14 cellular contexts compared by ENCODE assay signal in the genomic region with DNA sequence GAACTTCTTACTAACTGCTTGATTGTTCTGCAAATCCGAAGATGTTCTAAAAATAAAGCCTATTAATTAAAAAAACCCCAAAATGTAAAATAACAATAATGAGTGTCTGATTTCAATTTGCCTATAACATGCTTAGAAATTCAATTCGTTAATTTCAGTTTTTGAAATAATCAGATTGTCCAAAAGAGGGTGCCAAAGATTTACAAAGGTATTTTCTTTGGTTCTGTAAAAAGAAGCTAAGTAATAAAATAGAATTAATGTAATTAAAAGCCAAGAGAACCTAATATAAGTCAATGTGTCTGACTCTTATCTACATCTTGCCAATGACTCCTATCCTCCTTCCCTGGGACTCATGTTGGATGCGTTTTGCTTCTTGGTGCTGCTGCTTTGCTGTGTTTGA.
DNase-seq lines count a peak whose midpoint lies in the region; ATAC-seq and TF ChIP-seq lines count a peak whose summit lies in the region.
"Had no signal": no experiment of that assay in that cellular context is flagged by ENCODE, and none has a peak within 500 bp of the region (broad histone marks: within the 10 kb centered on the region; RNA-seq: fewer than 3 reads in every experiment).

No MANE protein-coding gene starts in this region.

- no peak overlapping the region for H3K27ac Mint-ChIP-seq in MCF 10A (ENCODE audit: low read depth, unreplicated experiment)
- H3K27ac Mint-ChIP-seq: activated CD8-positive, alpha-beta T cell treated with anti-CD3 and anti-CD28 coated beads, Interleukin-2, amount 10 ng/mL, durations not matched to agents 7 days and 5 days; activated naive CD4-positive, alpha-beta T cell treated with anti-CD3 and anti-CD28 coated beads for 36 hours had no signal

- no peaks in the 10 kb centered on the region for H3K27me3 ChIP-seq in breast epithelium
- no peaks in the 10 kb centered on the region for H3K27me3 ChIP-seq in Panc1 (ENCODE audit: control insufficient read depth, insufficient read depth, low read length)
- no peaks in the 10 kb centered on the region for H3K27me3 ChIP-seq in foreskin keratinocyte
- H3K27me3 ChIP-seq: vagina had no signal

- H3K9me3 ChIP-seq in breast epithelium (no peaks in the 10 kb centered on the region), Panc1 (ENCODE audit: control insufficient read depth, insufficient read depth, low read depth, low read length) (no peaks in the 10 kb centered on the region)
- H3K9me3 ChIP-seq: vagina had no signal

- no peaks in the 10 kb centered on the region for H3K36me3 ChIP-seq in breast epithelium
- H3K36me3 ChIP-seq in Panc1 (ENCODE audit: control insufficient read depth, insufficient read depth, low read length) = no peaks in the 10 kb centered on the region
- H3K36me3 ChIP-seq: vagina had no signal

- no peak for TF ChIP-seq POLR2A in breast epithelium (IDR thresholded peaks at IDR 0.05)

- TF ChIP-seq CTCF in MCF 10A (IDR thresholded peaks at IDR 0.05; ENCODE audit: unreplicated experiment) (peak; percentile 48), breast epithelium (IDR thresholded peaks at IDR 0.05) (no peak), Panc1 (IDR thresholded peaks at IDR 0.05) (peak; percentile 30; the same call in 1 of the 2 replicates), foreskin keratinocyte (conservative IDR thresholded peaks at IDR 0.05) (peak; percentile 56)

- H3K36me3 Mint-ChIP-seq in MCF 10A (ENCODE audit: insufficient read depth, unreplicated experiment) = no peaks in the 10 kb centered on the region

- no peak overlapping the region for H3K27ac ChIP-seq in breast epithelium
- no peak overlapping the region for H3K27ac ChIP-seq in Panc1 (ENCODE audit: low read length)
- no peak overlapping the region for H3K27ac ChIP-seq in foreskin keratinocyte
- H3K27ac ChIP-seq: coronary artery, vagina had no signal

- in situ Hi-C loops in Panc1 (cut with HindIII; ENCODE audit: low pct_unique_long_range_greater_than_20kb, low sequenced_read_pairs) = no loop called here

- POLR2A ChIA-PET in MCF 10A (lab: Yijun Ruan, JAX) (no interaction called here), Panc1 (lab: Charles Lee) (no interaction called here)

- H3K4me3 Mint-ChIP-seq in MCF 10A (ENCODE audit: unreplicated experiment) = no peak overlapping the region
- H3K4me3 Mint-ChIP-seq: activated CD8-positive, alpha-beta T cell treated with anti-CD3 and anti-CD28 coated beads, Interleukin-2, amount 10 ng/mL, durations not matched to agents 7 days and 5 days; activated naive CD4-positive, alpha-beta T cell treated with anti-CD3 and anti-CD28 coated beads for 36 hours had no signal

- BruUV-seq in MCF 10A (replicated peaks; lab: Mats Ljungman, UMichigan) (no TSS peak), Panc1 (replicated peaks; lab: Mats Ljungman, UMichigan) (no TSS peak)

- peaks cover 1% of the 10 kb centered on the region for H3K9me3 Mint-ChIP-seq in MCF 10A (ENCODE audit: unreplicated experiment)
- H3K9me3 Mint-ChIP-seq: activated naive CD4-positive, alpha-beta T cell treated with anti-CD3 and anti-CD28 coated beads for 36 hours had no signal

- H3K27me3 Mint-ChIP-seq in MCF 10A (ENCODE audit: insufficient read depth, unreplicated experiment) = no peaks in the 10 kb centered on the region

- intact Hi-C loops in MCF 10A (cut with micrococcal nuclease) (loop anchor here (1.0 to 5.0 kb wide), 5 partner anchors 477 to 1371 kb away; no protein-coding TSS in a partner anchor), breast epithelium (cut with DNase I; ENCODE audit: low total_unique reads) (no loop called here), Panc1 (cut with micrococcal nuclease; ENCODE audit: unreplicated experiment) (no loop called here)

- no peaks in the 10 kb centered on the region for H3K4me1 ChIP-seq in breast epithelium
- no peaks in the 10 kb centered on the region for H3K4me1 ChIP-seq in Panc1 (ENCODE audit: control insufficient read depth, insufficient read depth, low read length)
- no peaks in the 10 kb centered on the region for H3K4me1 ChIP-seq in foreskin keratinocyte
- H3K4me1 ChIP-seq: vagina had no signal

- no peak overlapping the region for H3K4me3 ChIP-seq in breast epithelium
- H3K4me3 ChIP-seq in Panc1 (ENCODE audit: low read depth in 2 of 2, low read length in 2 of 2) = no peak overlapping the region
- H3K4me3 ChIP-seq: coronary artery, vagina had no signal

- CTCF ChIA-PET in MCF 10A (lab: Yijun Ruan, JAX) = interaction anchor here (0.6 to 6.9 kb wide), 10 partner anchors 9 to 1380 kb away, joined by 3 to 47 read pairs (median 3); a partner anchor contains a TSS
- CTCF ChIA-PET in Panc1 (lab: Charles Lee) = no interaction called here

- peaks cover 5% of the 10 kb centered on the region for H3K4me1 Mint-ChIP-seq in MCF 10A (ENCODE audit: insufficient read depth, unreplicated experiment)

- DNase-seq in MCF 10A (ENCODE audit: unreplicated experiment) (peak; percentile 22), breast epithelium (ENCODE audit: low spot score in 2 of 2) (no peak), Panc1 (ENCODE audit: low read depth, low spot score) (no peak), foreskin keratinocyte (no peak), superior temporal gyrus (ENCODE audit: extremely low spot score) (peak; percentile 83), NCI-H2227 (lab: John Stamatoyannopoulos, UW; ENCODE audit: unreplicated experiment) (no peak), COLO668 (lab: John Stamatoyannopoulos, UW; ENCODE audit: unreplicated experiment) (no peak)
- DNase-seq: activated CD8-positive, alpha-beta T cell treated with anti-CD3 and anti-CD28 coated beads, Interleukin-2, amount 10 ng/mL, durations not matched to agents 7 days and 5 days; activated naive CD4-positive, alpha-beta T cell treated with anti-CD3 and anti-CD28 coated beads for 36 hours; stimulated activated CD8-positive, alpha-beta memory T cell treated with anti-CD3 and anti-CD28 coated beads, Interleukin-4, amount 100 ng/mL, for 48 hours; T-helper 2 cell had no signal

- ATAC-seq in Panc1 (no peak), foreskin keratinocyte (no peak), HG03095 (IDR thresholded peaks at IDR 0.05; ENCODE audit: unreplicated experiment) (no peak)
- ATAC-seq: activated CD8-positive, alpha-beta T cell treated with anti-CD3 and anti-CD28 coated beads, Interleukin-2, amount 10 ng/mL, durations not matched to agents 7 days and 5 days had no signal

Comparison
In these comparisons a context has a peak if more than half of its experiments do, and no peak if none do; other contexts are left out.
1. DNase-seq: peak in MCF 10A (single experiment) and superior temporal gyrus (single experiment); none in breast epithelium (0 of 2), Panc1 (single experiment), foreskin keratinocyte (0 of 2), NCI-H2227 (single experiment) and COLO668 (single experiment).
2. CTCF ChIP-seq: peak in MCF 10A (single experiment), Panc1 (single experiment) and foreskin keratinocyte (single experiment); none in breast epithelium (0 of 3).